In the genomic region with DNA sequence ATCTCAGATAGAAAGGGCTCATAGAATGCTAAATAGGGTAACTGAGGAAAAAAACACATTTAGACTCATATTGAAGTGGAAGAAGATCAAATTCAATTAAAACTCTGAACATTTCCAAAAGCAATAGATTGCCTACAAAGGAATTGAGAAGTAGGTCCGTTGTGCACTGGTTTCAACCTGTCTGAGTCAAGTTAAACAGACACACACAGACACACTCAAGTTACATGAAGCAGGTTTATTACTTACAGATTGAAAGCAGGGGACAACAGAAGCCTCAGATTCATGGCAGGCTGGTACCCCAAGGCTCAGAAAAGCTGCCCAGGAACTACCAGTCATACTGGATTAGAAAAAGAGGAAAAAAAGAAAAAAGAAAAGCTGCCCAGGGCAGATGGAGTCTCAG, we compare ENCODE assay signal across 22 cellular contexts. TPM values are rescaled to one million over a fixed set of nuclear protein-coding genes. Genes with fewer than 3 reads are reported as not detected.
"Had no signal": no experiment of that assay in that cellular context is flagged by ENCODE, and none has a peak within 500 bp of the region (broad histone marks: within the 10 kb centered on the region; RNA-seq: fewer than 3 reads in every experiment).

No MANE protein-coding gene starts in this region.

- H3K27ac Mint-ChIP-seq: activated CD4-positive, alpha-beta T cell treated with anti-CD3 and anti-CD28 coated beads, Interleukin-2, amount 10 ng/mL, durations not matched to agents 7 days and 5 days; activated naive CD8-positive, alpha-beta T cell treated with anti-CD3 and anti-CD28 coated beads for 36 hours; stimulated activated memory B cell treated with anti-CD40 and anti-IgM and Interleukin-4, amounts not matched to agents 10 μg/mL and 1 μg/mL and 100 μg/mL, for 72 hours had no signal

- H3K4me1 ChIP-seq: body of pancreas, left lung, sigmoid colon had no signal

- H3K9me3 ChIP-seq: body of pancreas, esophagus muscularis mucosa, left lung, sigmoid colon had no signal

- H3K27ac ChIP-seq: body of pancreas, esophagus muscularis mucosa, hepatocyte, left lung, sigmoid colon had no signal

- H3K4me1 Mint-ChIP-seq: activated CD4-positive, alpha-beta T cell treated with anti-CD3 and anti-CD28 coated beads, Interleukin-2, amount 10 ng/mL, durations not matched to agents 7 days and 5 days; activated naive CD8-positive, alpha-beta T cell treated with anti-CD3 and anti-CD28 coated beads for 36 hours; naive thymus-derived CD8-positive, alpha-beta T cell; stimulated activated memory B cell treated with anti-CD40 and anti-IgM and Interleukin-4, amounts not matched to agents 10 μg/mL and 1 μg/mL and 100 μg/mL, for 72 hours had no signal

- H3K27me3 Mint-ChIP-seq: stimulated activated memory B cell treated with anti-CD40 and anti-IgM and Interleukin-4, amounts not matched to agents 10 μg/mL and 1 μg/mL and 100 μg/mL, for 72 hours had no signal

- H3K4me3 Mint-ChIP-seq: activated CD4-positive, alpha-beta T cell treated with anti-CD3 and anti-CD28 coated beads, Interleukin-2, amount 10 ng/mL, durations not matched to agents 7 days and 5 days; activated naive CD8-positive, alpha-beta T cell treated with anti-CD3 and anti-CD28 coated beads for 36 hours; naive thymus-derived CD8-positive, alpha-beta T cell; stimulated activated memory B cell treated with anti-CD40 and anti-IgM and Interleukin-4, amounts not matched to agents 10 μg/mL and 1 μg/mL and 100 μg/mL, for 72 hours had no signal

- H3K27me3 ChIP-seq: body of pancreas, esophagus muscularis mucosa, hepatocyte, left lung, sigmoid colon had no signal

- H3K36me3 ChIP-seq: esophagus muscularis mucosa, left lung, sigmoid colon had no signal

- H3K9me3 Mint-ChIP-seq: activated CD4-positive, alpha-beta T cell treated with anti-CD3 and anti-CD28 coated beads, Interleukin-2, amount 10 ng/mL, durations not matched to agents 7 days and 5 days; activated naive CD8-positive, alpha-beta T cell treated with anti-CD3 and anti-CD28 coated beads for 36 hours; naive thymus-derived CD8-positive, alpha-beta T cell; stimulated activated memory B cell treated with anti-CD40 and anti-IgM and Interleukin-4, amounts not matched to agents 10 μg/mL and 1 μg/mL and 100 μg/mL, for 72 hours had no signal

- H2AFZ ChIP-seq: hepatocyte had no signal

- H3K4me3 ChIP-seq: body of pancreas, esophagus muscularis mucosa, hepatocyte, left lung, sigmoid colon had no signal

- FAIRE-seq: TTC549 had no signal

- H3K4me2 ChIP-seq: hepatocyte had no signal

- ATAC-seq: body of pancreas; left lung; naive thymus-derived CD8-positive, alpha-beta T cell; stimulated activated memory B cell treated with anti-CD40 and anti-IgM and Interleukin-4, amounts not matched to agents 10 μg/mL and 1 μg/mL and 100 μg/mL, for 72 hours had no signal

- H3K36me3 Mint-ChIP-seq: activated naive CD8-positive, alpha-beta T cell treated with anti-CD3 and anti-CD28 coated beads for 36 hours; naive thymus-derived CD8-positive, alpha-beta T cell; stimulated activated memory B cell treated with anti-CD40 and anti-IgM and Interleukin-4, amounts not matched to agents 10 μg/mL and 1 μg/mL and 100 μg/mL, for 72 hours had no signal

- H3K79me2 ChIP-seq: hepatocyte had no signal

- DNase-seq: activated CD4-positive, alpha-beta T cell treated with anti-CD3 and anti-CD28 coated beads, Interleukin-2, amount 10 ng/mL, durations not matched to agents 7 days and 5 days; activated CD4-positive, CD25-positive, alpha-beta regulatory T cell; activated CD8-positive, alpha-beta memory T cell treated with anti-CD3 and anti-CD28 coated beads, Interleukin-2, amount 50 U/mL, for 48 hours; activated gamma-delta T cell treated with Interleukin-2 at 50 U/mL for 16 hours; activated naive CD8-positive, alpha-beta T cell treated with anti-CD3 and anti-CD28 coated beads for 36 hours; amygdala; body of pancreas; central memory CD4-positive, alpha-beta T cell; cortex of kidney; effector CD4-positive, alpha-beta T cell; islet precursor cell; left lung; naive thymus-derived CD8-positive, alpha-beta T cell; stimulated activated CD4-positive, alpha-beta T cell treated with anti-CD3 and anti-CD28 coated beads, Interleukin-2, amount 100 ng/mL, for 24 hours had no signal

RNA-seq across cellular contexts. Expression of gene S100A2, which starts 20.7 kb away (rescaled TPM):
- total RNA-seq: body of pancreas; naive thymus-derived CD8-positive, alpha-beta T cell had no signal
- polyA plus RNA-seq: naive thymus-derived CD8-positive, alpha-beta T cell had no signal

RNA-seq across cellular contexts. Expression of gene S100A16, which starts 26.6 kb away (rescaled TPM):
- total RNA-seq: activated CD4-positive, alpha-beta T cell treated with anti-CD3 and anti-CD28 coated beads, Interleukin-2, amount 10 ng/mL, durations not matched to agents 7 days and 5 days; activated naive CD8-positive, alpha-beta T cell treated with anti-CD3 and anti-CD28 coated beads for 36 hours; naive thymus-derived CD8-positive, alpha-beta T cell; T-helper 2 cell treated with Interferon-gamma antibody and Interleukin-4, amounts not matched to agents 100 ng/mL and 5 ng/mL, for 36 hours had no signal
- polyA plus RNA-seq: naive thymus-derived CD8-positive, alpha-beta T cell had no signal

RNA-seq across cellular contexts. Expression of gene S100A14, which starts 29.8 kb away (rescaled TPM):
- total RNA-seq: activated CD4-positive, alpha-beta T cell treated with anti-CD3 and anti-CD28 coated beads, Interleukin-2, amount 10 ng/mL, durations not matched to agents 7 days and 5 days; activated naive CD8-positive, alpha-beta T cell treated with anti-CD3 and anti-CD28 coated beads for 36 hours; naive thymus-derived CD8-positive, alpha-beta T cell; T-helper 2 cell treated with Interferon-gamma antibody and Interleukin-4, amounts not matched to agents 100 ng/mL and 5 ng/mL, for 36 hours had no signal
- polyA plus RNA-seq: naive thymus-derived CD8-positive, alpha-beta T cell had no signal

RNA-seq across cellular contexts. Expression of gene S100A3, which starts 37.3 kb away (rescaled TPM):
- total RNA-seq: activated CD4-positive, alpha-beta T cell treated with anti-CD3 and anti-CD28 coated beads, Interleukin-2, amount 10 ng/mL, durations not matched to agents 7 days and 5 days; activated naive CD8-positive, alpha-beta T cell treated with anti-CD3 and anti-CD28 coated beads for 36 hours; body of pancreas; mucosa of gallbladder; naive thymus-derived CD8-positive, alpha-beta T cell; T-helper 2 cell treated with Interferon-gamma antibody and Interleukin-4, amounts not matched to agents 100 ng/mL and 5 ng/mL, for 36 hours; urinary bladder had no signal
- polyA plus RNA-seq: naive thymus-derived CD8-positive, alpha-beta T cell had no signal
